23 cellular contexts compared by ENCODE assay signal in the genomic region with DNA sequence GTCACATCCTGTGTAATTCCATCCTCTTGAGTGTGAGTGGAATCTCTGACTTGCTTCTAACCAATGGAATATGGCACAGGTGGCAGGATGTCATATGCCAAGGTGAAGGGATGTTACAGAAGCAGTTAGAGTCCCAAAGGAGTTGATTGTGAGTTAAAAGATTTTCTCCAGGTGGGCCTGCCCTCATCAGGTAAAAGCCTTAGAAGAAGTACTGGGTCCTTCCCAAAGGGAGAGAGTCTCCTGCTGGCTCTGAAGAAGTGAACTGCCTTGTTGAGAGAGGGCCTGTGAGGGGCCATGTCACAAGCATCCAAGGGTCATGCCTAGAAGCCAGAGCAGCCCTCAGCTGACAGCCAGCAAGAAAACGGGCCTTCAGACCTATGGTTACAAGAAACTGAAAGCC. TPM values are rescaled to one million over a fixed set of nuclear protein-coding genes. Genes with fewer than 3 reads are reported as not detected.
A peak's percentile ranks its signal among the peaks of the same experiment; 100 is the strongest.
DNase-seq lines count a peak whose midpoint lies in the region; ATAC-seq and TF ChIP-seq lines count a peak whose summit lies in the region.
"Had no signal": no experiment of that assay in that cellular context is flagged by ENCODE, and none has a peak within 500 bp of the region (broad histone marks: within the 10 kb centered on the region; RNA-seq: fewer than 3 reads in every experiment).

No MANE protein-coding gene starts in this region.

- WGBS in body of pancreas, 2 donors = 67 to 69% methylated on average over 1 of the region's 1 CpG

- ATAC-seq in activated T-cell treated with anti-CD3 and anti-CD28 coated beads, Interleukin-2, amount 50 U/mL, for 72 hours (replicated peaks in 1 of 2) = no peak
- no peak for ATAC-seq in body of pancreas
- ATAC-seq in stimulated activated naive B cell treated with anti-CD40 and anti-IgM and Interleukin-4, amounts not matched to agents 10 μg/mL and 1 μg/mL and 100 μg/mL, for 72 hours (replicated peaks) = no peak
- ATAC-seq: activated T-cell treated with anti-CD3 and anti-CD28 coated beads, Interleukin-2, amount 50 U/mL, for 4 hours; gastrocnemius medialis; left ventricle myocardium superior had no signal

- H3K4me3 Mint-ChIP-seq in activated T-cell treated with anti-CD3 and anti-CD28 coated beads, Interleukin-2, amount 50 U/mL, for 72 hours = no peak overlapping the region
- H3K4me3 Mint-ChIP-seq in stimulated activated naive B cell treated with anti-CD40 and anti-IgM and Interleukin-4, amounts not matched to agents 10 μg/mL and 1 μg/mL and 100 μg/mL, for 72 hours = no peak overlapping the region
- H3K4me3 Mint-ChIP-seq: activated naive CD4-positive, alpha-beta T cell treated with anti-CD3 and anti-CD28 coated beads, Interleukin-2, amount 50 U/mL, for 24 hours; activated T-cell treated with anti-CD3 and anti-CD28 coated beads, Interleukin-2, amount 50 U/mL, for 4 hours had no signal

- H3K4me1 ChIP-seq in body of pancreas = peaks cover 73% of the 10 kb centered on the region
- H3K4me1 ChIP-seq: prostate gland had no signal

- H3K4me1 Mint-ChIP-seq in activated T-cell treated with anti-CD3 and anti-CD28 coated beads, Interleukin-2, amount 50 U/mL, for 72 hours (ENCODE audit: low read depth) = peaks cover 78% of the 10 kb centered on the region
- H3K4me1 Mint-ChIP-seq in stimulated activated naive B cell treated with anti-CD40 and anti-IgM and Interleukin-4, amounts not matched to agents 10 μg/mL and 1 μg/mL and 100 μg/mL, for 72 hours = peaks cover 45 to 88% of the 10 kb centered on the region in 2 donors

- H3K27ac ChIP-seq in HL-60 (replicated peaks) = peak overlapping the region; percentile 85
- peak overlapping the region in 3 of 4 donors; percentile 46 to 94 (median 50) for H3K27ac ChIP-seq in body of pancreas
- H3K27ac ChIP-seq: C4-2B, esophagus squamous epithelium, gastrocnemius medialis, PC-9, prostate gland had no signal

- no peaks in the 10 kb centered on the region for H3K9me3 Mint-ChIP-seq in activated T-cell treated with anti-CD3 and anti-CD28 coated beads, Interleukin-2, amount 50 U/mL, for 72 hours
- H3K9me3 Mint-ChIP-seq in stimulated activated naive B cell treated with anti-CD40 and anti-IgM and Interleukin-4, amounts not matched to agents 10 μg/mL and 1 μg/mL and 100 μg/mL, for 72 hours = no peaks in the 10 kb centered on the region
- H3K9me3 Mint-ChIP-seq: activated naive CD4-positive, alpha-beta T cell treated with anti-CD3 and anti-CD28 coated beads, Interleukin-2, amount 50 U/mL, for 24 hours; activated T-cell treated with anti-CD3 and anti-CD28 coated beads, Interleukin-2, amount 50 U/mL, for 4 hours had no signal

- TF ChIP-seq CTCF in HL-60 (IDR thresholded peaks at IDR 0.05; ENCODE audit: insufficient read depth, low read length) (no peak), body of pancreas (IDR thresholded peaks at IDR 0.05) (no peak)

- H3K27me3 ChIP-seq in HL-60 (ENCODE audit: insufficient read depth, poor library complexity, severe bottlenecking) = no peaks in the 10 kb centered on the region
- H3K27me3 ChIP-seq in body of pancreas = no peaks in the 10 kb centered on the region
- H3K27me3 ChIP-seq: gastrocnemius medialis had no signal

- peak overlapping the region; percentile 68 for H3K27ac Mint-ChIP-seq in activated T-cell treated with anti-CD3 and anti-CD28 coated beads, Interleukin-2, amount 50 U/mL, for 72 hours
- H3K27ac Mint-ChIP-seq in stimulated activated naive B cell treated with anti-CD40 and anti-IgM and Interleukin-4, amounts not matched to agents 10 μg/mL and 1 μg/mL and 100 μg/mL, for 72 hours = peak overlapping the region; percentile 37
- H3K27ac Mint-ChIP-seq: activated naive CD4-positive, alpha-beta T cell treated with anti-CD3 and anti-CD28 coated beads, Interleukin-2, amount 50 U/mL, for 24 hours had no signal

- TF ChIP-seq POLR2A in body of pancreas (IDR thresholded peaks at IDR 0.05) = no peak

- no peaks in the 10 kb centered on the region for H3K36me3 ChIP-seq in body of pancreas (replicated peaks in 1 of 2; ENCODE audit: insufficient read depth in 1 of 2, low read depth in 2 of 2)
- H3K36me3 ChIP-seq: esophagus squamous epithelium, gastrocnemius medialis, prostate gland had no signal

- no peak for DNase-seq in activated T-cell treated with anti-CD3 and anti-CD28 coated beads, Interleukin-2, amount 50 U/mL, for 72 hours
- no peak for DNase-seq in activated T-cell treated with anti-CD3 and anti-CD28 coated beads, Interleukin-2, amount 50 U/mL, for 1 hour
- no peak for DNase-seq in HL-60 (ENCODE audit: low read depth in 1 of 2, low spot score in 1 of 2)
- DNase-seq in body of pancreas = no peak
- DNase-seq in stimulated activated naive B cell treated with anti-CD40 and anti-IgM and Interleukin-4, amounts not matched to agents 10 μg/mL and 1 μg/mL and 100 μg/mL, for 72 hours = no peak
- DNase-seq in D341Med (ENCODE audit: low spot score) = no peak
- no peak for DNase-seq in cerebellar nuclear complex (lab: John Stamatoyannopoulos, UW)
- DNase-seq: activated CD4-positive, alpha-beta T cell treated with anti-CD3 and anti-CD28 coated beads for 1 hour; activated T-cell treated with anti-CD3 and anti-CD28 coated beads, Interleukin-2, amount 50 U/mL, for 4 hours; effector memory CD4-positive, alpha-beta T cell; esophagus squamous epithelium; gastrocnemius medialis; GF-D8; hypothalamus; KG1; left ventricle myocardium superior; NCI-H1694; PC-9; SHP77 treated with DMSO at 0.1 percent for 48 hours had no signal

- intact Hi-C loops in body of pancreas (cut with DNase I) = no loop called here

- peaks cover 2 to 8% of the 10 kb centered on the region in 2 donors for H3K36me3 Mint-ChIP-seq in activated T-cell treated with anti-CD3 and anti-CD28 coated beads, Interleukin-2, amount 50 U/mL, for 72 hours (ENCODE audit: insufficient read depth in 2 of 2)
- H3K36me3 Mint-ChIP-seq in stimulated activated naive B cell treated with anti-CD40 and anti-IgM and Interleukin-4, amounts not matched to agents 10 μg/mL and 1 μg/mL and 100 μg/mL, for 72 hours = peaks cover 15 to 27% of the 10 kb centered on the region in 2 donors

- no peaks in the 10 kb centered on the region for H3K27me3 Mint-ChIP-seq in activated T-cell treated with anti-CD3 and anti-CD28 coated beads, Interleukin-2, amount 50 U/mL, for 72 hours (ENCODE audit: low read depth)
- no peaks in the 10 kb centered on the region for H3K27me3 Mint-ChIP-seq in stimulated activated naive B cell treated with anti-CD40 and anti-IgM and Interleukin-4, amounts not matched to agents 10 μg/mL and 1 μg/mL and 100 μg/mL, for 72 hours
- H3K27me3 Mint-ChIP-seq: activated naive CD4-positive, alpha-beta T cell treated with anti-CD3 and anti-CD28 coated beads, Interleukin-2, amount 50 U/mL, for 24 hours had no signal

- H3K4me3 ChIP-seq in HL-60 (replicated peaks; ENCODE audit: insufficient read depth, low read length) = no peak overlapping the region
- no peak overlapping the region for H3K4me3 ChIP-seq in body of pancreas
- H3K4me3 ChIP-seq: esophagus squamous epithelium, gastrocnemius medialis, HAP-1, PC-9, prostate gland had no signal

- H3K9me3 ChIP-seq in body of pancreas = no peaks in the 10 kb centered on the region
- H3K9me3 ChIP-seq: esophagus squamous epithelium, gastrocnemius medialis, HAP-1, prostate gland had no signal

RNA-seq across cellular contexts. Expression of gene CMTM7, which starts 13.1 kb away (rescaled TPM):
- total RNA-seq in activated T-cell treated with anti-CD3 and anti-CD28 coated beads, Interleukin-2, amount 50 U/mL, for 72 hours = 10 to 100 TPM; 61.0 to 72.3 TPM
- total RNA-seq in body of pancreas = 10 to 100 TPM; 23.3 to 51.1 TPM
